Comparison of ENCODE assay signal across 8 cellular contexts in the genomic region with DNA sequence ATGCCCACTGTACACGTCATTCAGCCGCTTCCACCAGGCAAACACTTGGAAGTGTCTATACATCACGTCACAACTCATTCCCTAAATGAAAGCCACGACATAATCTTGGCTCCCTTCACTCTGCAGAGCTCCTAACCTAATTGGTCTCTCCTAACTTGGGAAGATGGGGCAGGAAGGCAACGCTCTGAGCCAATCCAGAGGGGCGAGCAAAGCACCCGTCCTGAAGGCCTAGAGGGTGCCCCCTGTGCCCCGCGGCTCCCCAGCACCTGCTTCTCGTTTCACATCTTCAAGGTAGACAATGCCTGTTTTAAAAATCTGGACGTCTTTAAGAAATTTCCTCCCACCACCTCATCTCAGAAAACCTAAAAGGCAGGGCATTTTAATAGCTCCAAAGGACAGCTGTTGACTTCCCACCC. TPM values are rescaled to one million over a fixed set of nuclear protein-coding genes. Genes with fewer than 3 reads are reported as not detected.
DNase-seq lines count a peak whose midpoint lies in the region; ATAC-seq lines count a peak whose summit lies in the region.

No MANE protein-coding gene starts in this region.

- peak; percentile 56 for DNase-seq in GM03348 (ENCODE audit: low spot score)
- no peak for DNase-seq in NT2/D1 (ENCODE audit: low read depth, low spot score)
- DNase-seq in NCI-H1048 (lab: John Stamatoyannopoulos, UW) = no peak

- peak overlapping the region; percentile 87 for H3K9ac ChIP-seq in NT2/D1 (ENCODE audit: insufficient read length, low read depth)

- H3K4me1 ChIP-seq in NT2/D1 (ENCODE audit: insufficient read depth, insufficient read length) (peaks cover 13% of the 10 kb centered on the region), ectodermal cell (ENCODE audit: control insufficient read depth, insufficient read depth, low read length) (no peaks in the 10 kb centered on the region), muscle layer of duodenum (ENCODE audit: control insufficient read depth in 1 of 2, insufficient read depth in 2 of 2, low read length in 2 of 2) (peaks cover 7 to 19% of the 10 kb centered on the region in 2 donors)

- no peak for ATAC-seq in HG03378 (IDR thresholded peaks at IDR 0.05; ENCODE audit: unreplicated experiment)
- ATAC-seq in HG02938 (IDR thresholded peaks at IDR 0.05; ENCODE audit: unreplicated experiment) = no peak
- ATAC-seq in GM21381 (IDR thresholded peaks at IDR 0.05; ENCODE audit: unreplicated experiment) = no peak

- H3K4me3 ChIP-seq in NT2/D1 (ENCODE audit: insufficient read length, low read depth) = peak overlapping the region; percentile 75
- peak overlapping the region; percentile 68 for H3K4me3 ChIP-seq in ectodermal cell (ENCODE audit: insufficient read depth, low read depth, low read length)
- peak overlapping the region; percentile 63 to 82 for H3K4me3 ChIP-seq in muscle layer of duodenum (ENCODE audit: low read depth in 1 of 2, low read length in 2 of 2)

- peaks cover 5% of the 10 kb centered on the region for H3K27me3 ChIP-seq in NT2/D1 (ENCODE audit: insufficient read depth, insufficient read length)
- H3K27me3 ChIP-seq in ectodermal cell (ENCODE audit: control insufficient read depth, insufficient read depth, low read length, poor library complexity, severe bottlenecking) = peaks cover 12% of the 10 kb centered on the region
- H3K27me3 ChIP-seq in muscle layer of duodenum (ENCODE audit: low read depth, low read length) = no peaks in the 10 kb centered on the region

- H3K27ac ChIP-seq in ectodermal cell (ENCODE audit: insufficient read depth, low read depth, low read length, poor library complexity, severe bottlenecking) (no peak overlapping the region), muscle layer of duodenum (ENCODE audit: low read length) (no peak overlapping the region)

- WGBS in ectodermal cell, 2 experiments = 29 to 31% methylated on average over 11 of the region's 11 CpGs

- H3K9me3 ChIP-seq in NT2/D1 (ENCODE audit: insufficient read depth, low read length) (no peaks in the 10 kb centered on the region), ectodermal cell (ENCODE audit: control insufficient read depth, low read length) (no peaks in the 10 kb centered on the region), muscle layer of duodenum (ENCODE audit: control insufficient read depth in 1 of 2, low read length in 2 of 2) (no peaks in the 10 kb centered on the region)

- peaks cover 50% of the 10 kb centered on the region for H3K36me3 ChIP-seq in NT2/D1 (ENCODE audit: insufficient read depth, insufficient read length, low read length)
- peaks cover 21% of the 10 kb centered on the region for H3K36me3 ChIP-seq in ectodermal cell (ENCODE audit: control insufficient read depth, insufficient read depth, low read length)
- peaks cover 22 to 33% of the 10 kb centered on the region in 2 donors for H3K36me3 ChIP-seq in muscle layer of duodenum (ENCODE audit: control insufficient read depth in 1 of 2, insufficient read depth in 2 of 2, low read length in 2 of 2)

RNA-seq across cellular contexts. Expression of a gene that starts 1.0 kb away (rescaled TPM):
- 93.1 TPM for polyA plus RNA-seq in ectodermal cell (2013, experiment 1 of 4)
- 101 TPM for polyA plus RNA-seq in ectodermal cell (2013, experiment 2 of 4)
- 68.8 TPM for polyA plus RNA-seq in ectodermal cell (2013, experiment 3 of 4)
- 68.5 TPM for polyA plus RNA-seq in ectodermal cell (2013, experiment 4 of 4)
